In the genomic region with DNA sequence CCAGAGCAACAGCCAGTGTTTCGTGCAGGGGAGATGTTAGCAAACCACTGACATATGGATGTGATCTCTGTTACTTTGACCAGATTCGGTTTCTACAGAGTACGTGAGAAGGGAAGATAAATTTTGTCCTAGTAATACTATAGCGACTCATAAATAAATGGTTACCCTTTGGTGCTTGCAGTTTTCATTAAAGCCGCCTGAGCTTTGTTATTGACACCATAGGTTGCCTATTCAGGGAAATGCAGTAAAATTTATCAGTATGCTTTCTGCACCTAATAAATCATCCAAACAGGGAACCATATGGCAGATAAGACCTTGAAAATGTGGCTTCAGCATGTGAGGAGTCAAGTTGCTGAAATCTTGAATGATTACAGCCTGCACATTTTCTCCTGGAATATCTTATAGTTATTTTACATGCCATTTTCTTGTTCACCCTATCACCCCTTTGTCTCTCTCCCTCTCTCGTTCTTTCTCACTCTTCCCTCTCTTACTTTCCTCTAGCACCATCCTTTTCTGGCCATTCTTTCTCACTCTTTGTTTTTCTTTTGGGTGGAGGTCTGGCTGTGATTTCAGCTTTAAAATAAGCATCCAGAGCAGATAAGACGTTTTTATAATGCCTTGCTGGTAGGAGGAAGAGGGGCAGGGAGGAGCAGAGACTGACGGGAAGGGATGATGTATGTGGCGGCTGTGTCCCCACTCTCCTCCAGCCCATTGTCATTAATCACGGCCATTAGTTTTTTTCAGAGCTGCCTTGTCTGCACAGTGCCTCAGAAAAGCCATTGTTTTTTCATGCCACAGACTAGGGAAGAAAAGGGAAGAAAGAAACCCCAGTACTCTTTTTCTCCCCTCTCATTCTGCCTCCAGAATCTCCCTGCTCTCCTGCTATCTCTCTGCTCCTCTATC, we compare ENCODE assay signal across 12 cellular contexts.
DNase-seq lines count a peak whose midpoint lies in the region; TF ChIP-seq lines count a peak whose summit lies in the region.
"Had no signal": no experiment of that assay in that cellular context is flagged by ENCODE, and none has a peak within 500 bp of the region (broad histone marks: within the 10 kb centered on the region; RNA-seq: fewer than 3 reads in every experiment).

No MANE protein-coding gene starts in this region.

- no peaks in the 10 kb centered on the region for H3K36me3 ChIP-seq in GM23248 (ENCODE audit: low read depth)
- no peaks in the 10 kb centered on the region for H3K36me3 ChIP-seq in Karpas-422 (ENCODE audit: insufficient read depth, low read length)

- H3K9me2 ChIP-seq in GM23248 (ENCODE audit: insufficient read depth) (no peaks in the 10 kb centered on the region), Karpas-422 (replicated peaks; ENCODE audit: insufficient read depth, low read length) (no peaks in the 10 kb centered on the region)

- no peaks in the 10 kb centered on the region for H3K36me3 Mint-ChIP-seq in CD14-positive monocyte

- H3K27ac Mint-ChIP-seq in CD14-positive monocyte = peak overlapping the region; percentile 4 to 92 (median 87)

- in situ Hi-C loops in GM23248 (cut with MboI) (no loop called here), KBM-7 (cut with MboI; ENCODE audit: low pct_unique_long_range_greater_than_20kb, low sequenced_read_pairs) (no loop called here)

- H3K9ac ChIP-seq in GM23248 (no peak overlapping the region), Karpas-422 (ENCODE audit: low read length) (no peak overlapping the region)

- intact Hi-C loops in CD14-positive monocyte (cut with micrococcal nuclease) = loop anchor here (2.0 to 10.0 kb wide), 3 partner anchors 102 to 211 kb away; partner anchors contain the start of gene ZNF503 (in 1 of the 2)

- H3K27me3 Mint-ChIP-seq in CD14-positive monocyte (ENCODE audit: low read depth in 3 of 3) = no peaks in the 10 kb centered on the region

- no peak overlapping the region for H3K27ac ChIP-seq in GM23248
- H3K27ac ChIP-seq in Karpas-422 (ENCODE audit: low read length) = no peak overlapping the region

- TF ChIP-seq CTCF in CD14-positive monocyte (IDR thresholded peaks at IDR 0.05) (no peak), fibroblast of villous mesenchyme (IDR thresholded peaks at IDR 0.05; ENCODE audit: insufficient read depth, low read depth, low read length) (no peak)

- H3K79me2 ChIP-seq in GM23248 (ENCODE audit: insufficient read depth) (no peaks in the 10 kb centered on the region), Karpas-422 (ENCODE audit: low read length) (no peaks in the 10 kb centered on the region)

- H3K4me1 ChIP-seq in GM23248 (ENCODE audit: insufficient read depth) (no peaks in the 10 kb centered on the region), Karpas-422 (ENCODE audit: low read length) (peaks cover 8% of the 10 kb centered on the region)

- DNase-seq in CD14-positive monocyte (ENCODE audit: low spot score) (no peak), GM23248 (peak; percentile 4), KBM-7 (peak; percentile 5), fibroblast of villous mesenchyme (ENCODE audit: low read depth) (peak; percentile 54), NCI-H446 treated with DMSO at 0.1 percent for 48 hours (lab: John Stamatoyannopoulos, UW) (no peak), NCI-H526 (lab: John Stamatoyannopoulos, UW) (no peak), Karpas-422 (no peak)
- DNase-seq in stimulated activated CD8-positive, alpha-beta memory T cell treated with anti-CD3 and anti-CD28 coated beads, Interleukin-4, amount 100 ng/mL, for 48 hours = no peak
- DNase-seq: activated CD4-positive, CD25-positive, alpha-beta regulatory T cell; activated gamma-delta T cell treated with Interleukin-2 at 50 U/mL for 16 hours; effector memory CD4-positive, alpha-beta T cell; NCI-H1092 had no signal

- H3K4me2 ChIP-seq in GM23248 (ENCODE audit: unreplicated experiment) (no peak overlapping the region), Karpas-422 (ENCODE audit: low read depth, low read length, poor library complexity, severe bottlenecking) (no peak overlapping the region)

- H4K20me1 ChIP-seq in GM23248 (ENCODE audit: insufficient read depth) = no peaks in the 10 kb centered on the region
- H4K20me1 ChIP-seq in Karpas-422 (ENCODE audit: insufficient read depth, low read depth, low read length) = no peaks in the 10 kb centered on the region

- WGBS in GM23248 (ENCODE audit: low coverage in 1 of 2, low lambda C conversion rate in 2 of 2, missing lambda C conversion rate in 2 of 2), 2 experiments = 66 to 68% methylated on average over 10 of the region's 10 CpGs

- peak overlapping the region; percentile 53 to 62 for H3K4me3 Mint-ChIP-seq in CD14-positive monocyte

- H3K4me3 ChIP-seq in GM23248 (no peak overlapping the region), fibroblast of villous mesenchyme (ENCODE audit: low read depth, low read length) (no peak overlapping the region), Karpas-422 (ENCODE audit: low read length) (no peak overlapping the region)

- H2AFZ ChIP-seq in GM23248 = no peak overlapping the region
- H2AFZ ChIP-seq in Karpas-422 (ENCODE audit: low read length) = no peak overlapping the region

- H3K27me3 ChIP-seq in GM23248 (replicated peaks; ENCODE audit: insufficient read depth) (peaks cover 26% of the 10 kb centered on the region), Karpas-422 (ENCODE audit: low read length) (no peaks in the 10 kb centered on the region)

- H3F3A ChIP-seq in GM23248 (ENCODE audit: insufficient read depth) = no peaks in the 10 kb centered on the region

- H3K9me3 Mint-ChIP-seq in CD14-positive monocyte = peaks cover 0 to 3% (median 0%) of the 10 kb centered on the region in 7 donors

- peaks cover 74% of the 10 kb centered on the region for H3K4me1 Mint-ChIP-seq in CD14-positive monocyte

- H3K9me3 ChIP-seq in GM23248 (ENCODE audit: low read depth) (no peaks in the 10 kb centered on the region), Karpas-422 (ENCODE audit: low read length) (no peaks in the 10 kb centered on the region)

Comparison
In these comparisons a context has a peak if more than half of its experiments do, and no peak if none do; other contexts are left out.
1. DNase-seq: peak in GM23248 (single experiment), KBM-7 (single experiment) and fibroblast of villous mesenchyme (single experiment); none in CD14-positive monocyte (single experiment), stimulated activated CD8-positive, alpha-beta memory T cell treated with anti-CD3 and anti-CD28 coated beads, Interleukin-4, amount 100 ng/mL, for 48 hours (single experiment), NCI-H446 treated with DMSO at 0.1 percent for 48 hours (single experiment), NCI-H526 (0 of 2) and Karpas-422 (single experiment).